12 cellular contexts compared by ENCODE assay signal in the genomic region with DNA sequence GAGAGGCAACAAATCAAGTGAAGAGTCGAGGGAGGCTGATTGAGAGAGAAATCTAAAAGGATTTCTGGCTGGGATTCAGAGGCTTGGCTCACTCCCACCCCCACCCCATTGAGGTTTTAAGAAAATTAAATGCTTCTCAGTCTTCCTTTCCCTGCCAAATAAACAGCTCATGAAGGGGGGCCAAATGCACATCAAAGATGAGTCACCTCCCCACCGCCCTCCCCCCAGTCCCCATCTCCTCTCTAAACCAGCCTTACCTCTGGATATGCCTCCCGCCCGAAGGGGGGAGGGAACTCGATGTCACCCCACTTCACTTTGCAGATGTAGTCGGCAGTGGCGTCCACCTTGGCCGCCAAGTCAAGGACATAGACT. TPM values are rescaled to one million over a fixed set of nuclear protein-coding genes. Genes with fewer than 3 reads are reported as not detected.
DNase-seq lines count a peak whose midpoint lies in the region; ATAC-seq and TF ChIP-seq lines count a peak whose summit lies in the region.
"Had no signal": no experiment of that assay in that cellular context is flagged by ENCODE, and none has a peak within 500 bp of the region (broad histone marks: within the 10 kb centered on the region; RNA-seq: fewer than 3 reads in every experiment).

No MANE protein-coding gene starts in this region.

- intact Hi-C loops in dorsolateral prefrontal cortex (cut with DNase I), result no loop called here

- H3K4me1 Mint-ChIP-seq in activated T-cell treated with anti-CD3 and anti-CD28 coated beads, Interleukin-2, amount 50 U/mL, for 24 hours (ENCODE audit: low read depth), result no peaks in the 10 kb centered on the region
- no peaks in the 10 kb centered on the region for H3K4me1 Mint-ChIP-seq in activated T-cell treated with anti-CD3 and anti-CD28 coated beads, Interleukin-2, amount 50 U/mL, for 4 hours (ENCODE audit: low read depth)
- H3K4me1 Mint-ChIP-seq: stimulated activated naive CD8-positive, alpha-beta T cell treated with anti-CD3 and anti-CD28 coated beads, Interleukin-15, amount 100 ng/mL, for 72 hours had no signal

- no peak overlapping the region for H3K27ac ChIP-seq in dorsolateral prefrontal cortex
- H3K27ac ChIP-seq: coronary artery had no signal

- H3K27me3 Mint-ChIP-seq in activated T-cell treated with anti-CD3 and anti-CD28 coated beads, Interleukin-2, amount 50 U/mL, for 24 hours, result no peaks in the 10 kb centered on the region
- no peaks in the 10 kb centered on the region for H3K27me3 Mint-ChIP-seq in activated T-cell treated with anti-CD3 and anti-CD28 coated beads, Interleukin-2, amount 50 U/mL, for 4 hours (ENCODE audit: low read depth)
- H3K27me3 Mint-ChIP-seq: stimulated activated naive CD8-positive, alpha-beta T cell treated with anti-CD3 and anti-CD28 coated beads, Interleukin-15, amount 100 ng/mL, for 72 hours had no signal

- DNase-seq in activated T-cell treated with anti-CD3 and anti-CD28 coated beads, Interleukin-2, amount 50 U/mL, for 24 hours, result no peak
- DNase-seq in activated T-cell treated with anti-CD3 and anti-CD28 coated beads, Interleukin-2, amount 50 U/mL, for 4 hours, result no peak
- peak; percentile 41 for DNase-seq in T1000 (lab: John Stamatoyannopoulos, UW)
- DNase-seq in iris pigment epithelial cell (ENCODE audit: low read depth), result peak; percentile 78
- DNase-seq in dorsolateral prefrontal cortex, result no peak
- DNase-seq in COLO668 (lab: John Stamatoyannopoulos, UW; ENCODE audit: unreplicated experiment), result no peak
- DNase-seq: activated CD4-positive, CD25-positive, alpha-beta regulatory T cell; NCI-H1436 treated with DMSO at 0.1 percent for 48 hours; stimulated activated naive CD8-positive, alpha-beta T cell treated with anti-CD3 and anti-CD28 coated beads, Interleukin-15, amount 100 ng/mL, for 72 hours had no signal

- no peaks in the 10 kb centered on the region for H3K27me3 ChIP-seq in dorsolateral prefrontal cortex

- H3K4me3 ChIP-seq in dorsolateral prefrontal cortex, result no peak overlapping the region
- H3K4me3 ChIP-seq: coronary artery had no signal

- H3K27ac Mint-ChIP-seq in activated T-cell treated with anti-CD3 and anti-CD28 coated beads, Interleukin-2, amount 50 U/mL, for 24 hours, result peak overlapping the region; percentile 45

- no peak overlapping the region for H3K4me3 Mint-ChIP-seq in activated T-cell treated with anti-CD3 and anti-CD28 coated beads, Interleukin-2, amount 50 U/mL, for 24 hours
- no peak overlapping the region for H3K4me3 Mint-ChIP-seq in activated T-cell treated with anti-CD3 and anti-CD28 coated beads, Interleukin-2, amount 50 U/mL, for 4 hours
- H3K4me3 Mint-ChIP-seq: stimulated activated naive CD8-positive, alpha-beta T cell treated with anti-CD3 and anti-CD28 coated beads, Interleukin-15, amount 100 ng/mL, for 72 hours had no signal

- H3K36me3 Mint-ChIP-seq in activated T-cell treated with anti-CD3 and anti-CD28 coated beads, Interleukin-2, amount 50 U/mL, for 24 hours (ENCODE audit: low read depth), result peaks cover 96% of the 10 kb centered on the region
- H3K36me3 Mint-ChIP-seq in activated T-cell treated with anti-CD3 and anti-CD28 coated beads, Interleukin-2, amount 50 U/mL, for 4 hours (ENCODE audit: insufficient read depth), result peaks cover 38% of the 10 kb centered on the region

- no peaks in the 10 kb centered on the region for H3K9me3 Mint-ChIP-seq in activated T-cell treated with anti-CD3 and anti-CD28 coated beads, Interleukin-2, amount 50 U/mL, for 24 hours
- no peaks in the 10 kb centered on the region for H3K9me3 Mint-ChIP-seq in activated T-cell treated with anti-CD3 and anti-CD28 coated beads, Interleukin-2, amount 50 U/mL, for 4 hours
- H3K9me3 Mint-ChIP-seq: stimulated activated naive CD8-positive, alpha-beta T cell treated with anti-CD3 and anti-CD28 coated beads, Interleukin-15, amount 100 ng/mL, for 72 hours had no signal

- no peak for TF ChIP-seq CTCF in dorsolateral prefrontal cortex (IDR thresholded peaks at IDR 0.05 in 54 of 56, conservative IDR thresholded peaks at IDR 0.05 in 2 of 56; ENCODE audit: low read depth in 1 of 56, partially characterized antibody in 56 of 56)

- no peak for ATAC-seq in activated T-cell treated with anti-CD3 and anti-CD28 coated beads, Interleukin-2, amount 50 U/mL, for 4 hours
- ATAC-seq in GM21423 (IDR thresholded peaks at IDR 0.05; ENCODE audit: unreplicated experiment) (no peak), HG02938 (IDR thresholded peaks at IDR 0.05; ENCODE audit: unreplicated experiment) (no peak)
- ATAC-seq: stimulated activated naive CD8-positive, alpha-beta T cell treated with anti-CD3 and anti-CD28 coated beads, Interleukin-15, amount 100 ng/mL, for 72 hours had no signal

RNA-seq across cellular contexts. Expression of a gene that starts 11.6 kb away (rescaled TPM):
- total RNA-seq in activated T-cell treated with anti-CD3 and anti-CD28 coated beads, Interleukin-2, amount 50 U/mL, for 4 hours, result 100 to 1,000 TPM; 197 to 210 (median 198) TPM
- 100 to 1,000 TPM in 13 of 120 experiments, 10 to 100 TPM in 107; 51.8 to 126 (median 85.4) TPM for total RNA-seq in dorsolateral prefrontal cortex

RNA-seq across cellular contexts. Expression of a gene that starts 23.2 kb away (rescaled TPM):
- under 1 TPM; 0.26 to 0.91 (median 0.79) TPM for total RNA-seq in activated T-cell treated with anti-CD3 and anti-CD28 coated beads, Interleukin-2, amount 50 U/mL, for 4 hours
- total RNA-seq in dorsolateral prefrontal cortex, result 10 to 100 TPM in 1 of 120 experiments, 1 to 10 TPM in 119; 1.9 to 10.7 (median 5.1) TPM

RNA-seq across cellular contexts. Expression of a gene that starts 41.9 kb away (rescaled TPM):
- 10 to 100 TPM; 27.7 to 31.2 (median 30.3) TPM for total RNA-seq in activated T-cell treated with anti-CD3 and anti-CD28 coated beads, Interleukin-2, amount 50 U/mL, for 4 hours
- 10 to 100 TPM; 16.7 to 56.5 (median 42.7) TPM for total RNA-seq in dorsolateral prefrontal cortex

RNA-seq across cellular contexts. Expression of a gene that starts 59.4 kb away (rescaled TPM):
- total RNA-seq in activated T-cell treated with anti-CD3 and anti-CD28 coated beads, Interleukin-2, amount 50 U/mL, for 4 hours, result 10 to 100 TPM; 70.0 to 80.0 (median 78.3) TPM
- 1,000 to 10,000 TPM in 25 of 120 experiments, 100 to 1,000 TPM in 95; 166 to 3,303 (median 637) TPM for total RNA-seq in dorsolateral prefrontal cortex

Comparison
In these comparisons a context has a peak if more than half of its experiments do, and no peak if none do; other contexts are left out.
1. DNase-seq: peak in T1000 (single experiment) and iris pigment epithelial cell (single experiment); none in activated T-cell treated with anti-CD3 and anti-CD28 coated beads, Interleukin-2, amount 50 U/mL, for 24 hours (single experiment), activated T-cell treated with anti-CD3 and anti-CD28 coated beads, Interleukin-2, amount 50 U/mL, for 4 hours (single experiment), dorsolateral prefrontal cortex (0 of 10) and COLO668 (single experiment).